In the genomic region with DNA sequence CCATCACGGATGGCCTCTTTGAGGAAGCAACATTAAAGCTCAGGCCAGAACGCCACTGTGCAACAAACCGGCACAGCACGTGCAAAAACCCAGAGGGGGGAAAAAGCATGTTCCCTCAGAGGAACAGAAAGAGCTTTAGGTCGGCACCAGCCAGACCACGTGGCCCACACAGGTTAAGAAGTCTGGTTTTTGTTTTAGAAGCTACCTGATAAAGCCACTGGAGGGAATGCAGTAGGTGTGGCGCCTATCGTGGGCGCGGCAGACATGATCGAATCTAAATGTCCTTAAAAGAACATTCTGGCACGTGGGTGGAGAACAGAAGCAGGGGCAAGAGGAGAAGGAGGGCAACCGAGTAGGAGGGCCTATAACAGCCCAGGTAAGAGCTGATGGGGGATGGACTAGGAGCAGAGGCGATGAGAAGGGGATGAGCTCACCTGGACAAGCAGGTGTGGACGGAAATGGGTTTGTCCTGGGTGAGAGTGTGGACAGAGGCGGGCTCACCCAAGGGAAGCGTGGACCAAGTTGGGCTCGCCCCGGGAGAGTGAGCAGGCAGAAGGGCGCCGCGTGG, we compare ENCODE assay signal across 8 cellular contexts. TPM values are rescaled to one million over a fixed set of nuclear protein-coding genes. Genes with fewer than 3 reads are reported as not detected.
DNase-seq lines count a peak whose midpoint lies in the region; ATAC-seq and TF ChIP-seq lines count a peak whose summit lies in the region.
"Not testable (repeated sequence)": the region's sequence is repeated elsewhere in the genome, so short reads cannot be mapped to it uniquely, and the experiment has no call there.

No MANE protein-coding gene starts in this region.

- H3K27me3 Mint-ChIP-seq in naive thymus-derived CD4-positive, alpha-beta T cell; stimulated activated naive CD8-positive, alpha-beta T cell treated with anti-CD3 and anti-CD28 coated beads, Interleukin-15, amount 100 ng/mL, for 72 hours: not testable (repeated sequence)

- intact Hi-C loops in left ventricle myocardium inferior (cut with micrococcal nuclease); naive thymus-derived CD4-positive, alpha-beta T cell (cut with micrococcal nuclease): not testable (repeated sequence)

- H3K9ac ChIP-seq in BLaER1 treated with 17β-estradiol and CSF1 and Interleukin-3, amounts not matched to agents 10 nM and 100 nM = peak overlapping the region; percentile 81 to 95 (median 91)

- H3K4me1 ChIP-seq in BLaER1 treated with 17β-estradiol and CSF1 and Interleukin-3, amounts not matched to agents 10 nM and 100 nM = peaks cover 11 to 40% (median 25%) of the 10 kb centered on the region in 10 experiments
- peaks cover 44% of the 10 kb centered on the region for H3K4me1 ChIP-seq in left ventricle myocardium inferior
- H3K4me1 ChIP-seq in naive thymus-derived CD4-positive, alpha-beta T cell (ENCODE audit: control insufficient read depth in 2 of 2, insufficient read depth in 2 of 2, low read length in 2 of 2) = not testable (repeated sequence)

- peak overlapping the region; percentile 89 to 99 (median 95) for H3K4me3 Mint-ChIP-seq in naive thymus-derived CD4-positive, alpha-beta T cell
- H3K4me3 Mint-ChIP-seq in stimulated activated naive CD8-positive, alpha-beta T cell treated with anti-CD3 and anti-CD28 coated beads, Interleukin-15, amount 100 ng/mL, for 72 hours = peak overlapping the region; percentile 97 to 100

- H4K20me1 ChIP-seq in BLaER1 treated with 17β-estradiol and CSF1 and Interleukin-3, amounts not matched to agents 10 nM and 100 nM = peaks cover 0 to 55% (median 26%) of the 10 kb centered on the region in 11 experiments; a peak in 17 of 22 replicates

- H3K9me3 ChIP-seq in BLaER1 treated with 17β-estradiol and CSF1 and Interleukin-3, amounts not matched to agents 10 nM and 100 nM (replicated peaks in 1 of 11); left ventricle myocardium inferior (replicated peaks); naive thymus-derived CD4-positive, alpha-beta T cell (ENCODE audit: control insufficient read depth in 2 of 3, low read length in 3 of 3): not testable (repeated sequence)

- POLR2A ChIA-PET in naive thymus-derived CD4-positive, alpha-beta T cell (lab: Charles Lee) = interaction anchor here (1.5 kb wide), 1 partner anchor 33 kb away, joined by 8 read pairs; a partner anchor contains a TSS

- H3K9me3 Mint-ChIP-seq in naive thymus-derived CD4-positive, alpha-beta T cell; stimulated activated naive CD8-positive, alpha-beta T cell treated with anti-CD3 and anti-CD28 coated beads, Interleukin-15, amount 100 ng/mL, for 72 hours: not testable (repeated sequence)

- ATAC-seq in GM21447 (IDR thresholded peaks at IDR 0.05; ENCODE audit: unreplicated experiment) = peak; percentile 26
- peak; percentile 28 to 36 for ATAC-seq in activated CD4-positive, CD25-positive, alpha-beta regulatory T cell treated with anti-CD3 and anti-CD28 coated beads, Interleukin-2, amount 50 U/mL, for 24 hours
- peak; percentile 28 for ATAC-seq in naive thymus-derived CD4-positive, alpha-beta T cell
- ATAC-seq in stimulated activated naive CD8-positive, alpha-beta T cell treated with anti-CD3 and anti-CD28 coated beads, Interleukin-15, amount 100 ng/mL, for 72 hours = peak; percentile 25

- DNase-seq in Jurkat, Clone E6-1 (ENCODE audit: low read depth, low spot score); caudate nucleus (lab: John Stamatoyannopoulos, UW); left ventricle myocardium inferior; naive thymus-derived CD4-positive, alpha-beta T cell; stimulated activated naive CD8-positive, alpha-beta T cell treated with anti-CD3 and anti-CD28 coated beads, Interleukin-15, amount 100 ng/mL, for 72 hours: not testable (repeated sequence)

- peak overlapping the region; percentile 76 to 95 (median 91) for H3K27ac Mint-ChIP-seq in naive thymus-derived CD4-positive, alpha-beta T cell
- peak overlapping the region; percentile 94 to 98 for H3K27ac Mint-ChIP-seq in stimulated activated naive CD8-positive, alpha-beta T cell treated with anti-CD3 and anti-CD28 coated beads, Interleukin-15, amount 100 ng/mL, for 72 hours

- H3K27ac ChIP-seq in BLaER1 treated with 17β-estradiol and CSF1 and Interleukin-3, amounts not matched to agents 10 nM and 100 nM = peak overlapping the region in 10 of 11 experiments; percentile 74 to 94 (median 90); a peak in 20 of 22 replicates
- H3K27ac ChIP-seq in caudate nucleus (ENCODE audit: low read depth, low read length) (peak overlapping the region; percentile 26), left ventricle myocardium inferior (replicated peaks) (peak overlapping the region; percentile 69)
- peak overlapping the region; percentile 78 for H3K27ac ChIP-seq in naive thymus-derived CD4-positive, alpha-beta T cell (ENCODE audit: low read depth, low read length)

- H3K4me2 ChIP-seq in BLaER1 treated with 17β-estradiol and CSF1 and Interleukin-3, amounts not matched to agents 10 nM and 100 nM = peak overlapping the region; percentile 76 to 92 (median 83)

- H3K4me3 ChIP-seq in BLaER1 treated with 17β-estradiol and CSF1 and Interleukin-3, amounts not matched to agents 10 nM and 100 nM = peak overlapping the region; percentile 79 to 91 (median 86)
- H3K4me3 ChIP-seq in Jurkat, Clone E6-1 (ENCODE audit: low read length) = peak overlapping the region; percentile 69
- peak overlapping the region; percentile 92 for H3K4me3 ChIP-seq in left ventricle myocardium inferior
- H3K4me3 ChIP-seq in naive thymus-derived CD4-positive, alpha-beta T cell (ENCODE audit: low read length) = peak overlapping the region; percentile 75

- CTCF ChIA-PET in naive thymus-derived CD4-positive, alpha-beta T cell (lab: Charles Lee) = not testable (repeated sequence)

- peaks cover 0 to 19% (median 4%) of the 10 kb centered on the region in 5 donors for H3K36me3 Mint-ChIP-seq in naive thymus-derived CD4-positive, alpha-beta T cell

- peaks cover 11 to 16% (median 14%) of the 10 kb centered on the region in 7 donors for H3K4me1 Mint-ChIP-seq in naive thymus-derived CD4-positive, alpha-beta T cell
- peaks cover 26% of the 10 kb centered on the region for H3K4me1 Mint-ChIP-seq in stimulated activated naive CD8-positive, alpha-beta T cell treated with anti-CD3 and anti-CD28 coated beads, Interleukin-15, amount 100 ng/mL, for 72 hours

- not testable (repeated sequence) for TF ChIP-seq CTCF in left ventricle myocardium inferior (IDR thresholded peaks at IDR 0.05; ENCODE audit: borderline replicate concordance)

- H3K27me3 ChIP-seq in BLaER1 treated with 17β-estradiol and CSF1 and Interleukin-3, amounts not matched to agents 10 nM and 100 nM; left ventricle myocardium inferior (ENCODE audit: low read depth); naive thymus-derived CD4-positive, alpha-beta T cell (ENCODE audit: control insufficient read depth in 2 of 2, insufficient read depth in 2 of 2, low read length in 2 of 2): not testable (repeated sequence)

- H3K36me3 ChIP-seq in BLaER1 treated with 17β-estradiol and CSF1 and Interleukin-3, amounts not matched to agents 10 nM and 100 nM = peaks cover 55 to 79% (median 73%) of the 10 kb centered on the region in 11 experiments
- peaks cover 69% of the 10 kb centered on the region for H3K36me3 ChIP-seq in left ventricle myocardium inferior
- peaks cover 0 to 57% (median 11%) of the 10 kb centered on the region in 3 experiments for H3K36me3 ChIP-seq in naive thymus-derived CD4-positive, alpha-beta T cell (ENCODE audit: control insufficient read depth in 2 of 3, insufficient read depth in 3 of 3, low read length in 3 of 3)

RNA-seq across cellular contexts. Expression of a gene that starts 27.5 kb away (rescaled TPM):
- 2.9 TPM for polyA plus RNA-seq in Jurkat, Clone E6-1 (2012; ENCODE audit: insufficient read depth, insufficient read length)
- total RNA-seq in left ventricle myocardium inferior = 3.5 TPM
- total RNA-seq in naive thymus-derived CD4-positive, alpha-beta T cell = 1 to 10 TPM in 1 of 5 experiments, under 1 TPM in 3, not detected in 1; 0.27 to 1.0 (median 0.82) TPM
- polyA plus RNA-seq in naive thymus-derived CD4-positive, alpha-beta T cell = under 1 TPM; 0.25 to 0.28 TPM

RNA-seq across cellular contexts. Expression of a gene that starts 33.4 kb away (rescaled TPM):
- 110 TPM for polyA plus RNA-seq in Jurkat, Clone E6-1 (2012; ENCODE audit: insufficient read depth, insufficient read length)
- total RNA-seq in left ventricle myocardium inferior = 35.2 TPM
- total RNA-seq in naive thymus-derived CD4-positive, alpha-beta T cell = 10 to 100 TPM; 62.5 to 86.7 (median 75.2) TPM
- 100 to 1,000 TPM in 1 of 2 donors, 10 to 100 TPM in 1; 60.7 to 109 TPM for polyA plus RNA-seq in naive thymus-derived CD4-positive, alpha-beta T cell

RNA-seq across cellular contexts. Expression of a gene that starts 59.1 kb away (rescaled TPM):
- not detected for polyA plus RNA-seq in Jurkat, Clone E6-1 (2012; ENCODE audit: insufficient read depth, insufficient read length)
- 0.38 TPM for total RNA-seq in left ventricle myocardium inferior
- 1 to 10 TPM; 1.1 to 5.0 (median 1.5) TPM for total RNA-seq in naive thymus-derived CD4-positive, alpha-beta T cell
- under 1 TPM; 0.35 to 0.45 TPM for polyA plus RNA-seq in naive thymus-derived CD4-positive, alpha-beta T cell

Comparison
In these comparisons a context has a peak if more than half of its experiments do, and no peak if none do; other contexts are left out.
1. H3K27ac ChIP-seq: peak in every context shown above with its lines; median percentile 90 in BLaER1 treated with 17β-estradiol and CSF1 and Interleukin-3, amounts not matched to agents 10 nM and 100 nM; 78 in naive thymus-derived CD4-positive, alpha-beta T cell; 69 in left ventricle myocardium inferior; 26 in caudate nucleus.